In the genomic region with DNA sequence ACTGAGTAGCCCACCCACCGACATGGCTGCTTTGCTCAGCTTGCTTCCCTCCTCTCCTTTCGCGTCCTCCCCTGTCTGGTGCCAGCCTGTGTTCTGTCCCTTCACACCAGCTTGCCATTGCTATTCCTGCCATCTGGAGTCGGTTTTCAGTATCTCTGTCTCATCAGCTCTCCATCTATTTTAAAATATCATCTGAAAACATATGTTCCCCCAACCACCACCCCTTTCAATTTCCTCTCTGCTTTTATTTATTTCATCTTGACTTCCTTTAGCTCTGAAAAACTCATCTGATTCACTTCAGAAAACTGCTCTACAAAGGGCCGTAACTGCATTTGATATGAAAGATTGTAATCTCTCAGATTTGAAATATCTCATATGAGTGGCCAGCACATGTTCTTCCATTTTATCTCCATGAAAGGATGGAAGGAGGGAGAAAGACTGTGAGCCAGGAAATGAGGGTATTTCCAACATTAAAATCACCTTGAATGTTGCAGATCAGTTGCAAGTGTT, we compare ENCODE assay signal across 23 cellular contexts.
DNase-seq lines count a peak whose midpoint lies in the region; ATAC-seq, FAIRE-seq and TF ChIP-seq lines count a peak whose summit lies in the region.
"Had no signal": no experiment of that assay in that cellular context is flagged by ENCODE, and none has a peak within 500 bp of the region (broad histone marks: within the 10 kb centered on the region; RNA-seq: fewer than 3 reads in every experiment).

No MANE protein-coding gene starts in this region.

- H3K4me1 ChIP-seq in small intestine (ENCODE audit: control insufficient read depth in 2 of 2, insufficient read depth in 1 of 2, low read depth in 1 of 2, low read length in 1 of 2): no peaks in the 10 kb centered on the region
- no peaks in the 10 kb centered on the region for H3K4me1 ChIP-seq in left lung
- H3K4me1 ChIP-seq: gastrocnemius medialis, Peyer's patch, sigmoid colon had no signal

- ATAC-seq in SK-N-SH treated with all-trans-retinoic acid at 6 μM for 48 hours (peak; percentile 70), left lung (no peak)
- ATAC-seq: activated CD8-positive, alpha-beta T cell treated with anti-CD3 and anti-CD28 coated beads for 36 hours; gastrocnemius medialis; mucosa of descending colon; upper lobe of right lung had no signal

- no peak for FAIRE-seq in small intestine (lab: Jason Lieb, UNC)
- FAIRE-seq: pancreas had no signal

- in situ Hi-C loops in G401 (cut with HindIII; ENCODE audit: low sequenced_read_pairs): no loop called here

- DNase-seq in G401 (ENCODE audit: low spot score): peak; percentile 96
- DNase-seq in fibroblast of mammary gland (ENCODE audit: low read depth): peak; percentile 29
- DNase-seq in posterior cingulate gyrus: peak in 6 of 10 donors; percentile 27 to 87 (median 60)
- no peak for DNase-seq in AG20443 (ENCODE audit: low spot score)
- no peak for DNase-seq in T1000 (lab: John Stamatoyannopoulos, UW)
- no peak for DNase-seq in small intestine
- no peak for DNase-seq in left lung
- DNase-seq: activated CD4-positive, CD25-positive, alpha-beta regulatory T cell; activated CD8-positive, alpha-beta T cell treated with anti-CD3 and anti-CD28 coated beads for 36 hours; activated naive CD4-positive, alpha-beta T cell treated with anti-CD3 and anti-CD28 coated beads, Interleukin-2, amount 50 U/mL, for 16 hours; activated T-cell treated with anti-CD3 and anti-CD28 coated beads, Interleukin-2, amount 50 U/mL, for 24 hours; gastrocnemius medialis; HCEC 1CT; left cardiac atrium; mucosa of descending colon; pancreas; Peyer's patch; sigmoid colon; stimulated activated naive CD4-positive, alpha-beta T cell; upper lobe of right lung had no signal

- no peak overlapping the region for H3K4me3 ChIP-seq in fibroblast of mammary gland (ENCODE audit: control insufficient read depth, low read depth, low read length)
- no peak overlapping the region for H3K4me3 ChIP-seq in small intestine (ENCODE audit: low read depth in 1 of 2, low read length in 2 of 2)
- no peak overlapping the region for H3K4me3 ChIP-seq in left lung
- H3K4me3 ChIP-seq: gastrocnemius medialis, mucosa of descending colon, pancreas, Peyer's patch, sigmoid colon, SK-N-MC, upper lobe of right lung had no signal

- TF ChIP-seq CTCF in fibroblast of mammary gland (conservative IDR thresholded peaks at IDR 0.05; ENCODE audit: control insufficient read depth, insufficient read depth, low read depth, low read length) (no peak), left lung (IDR thresholded peaks at IDR 0.05) (no peak)

- no peaks in the 10 kb centered on the region for H3K27me3 ChIP-seq in small intestine (ENCODE audit: control insufficient read depth in 2 of 2, insufficient read depth in 2 of 2, low read length in 2 of 2)
- H3K27me3 ChIP-seq in left lung: no peaks in the 10 kb centered on the region
- H3K27me3 ChIP-seq: gastrocnemius medialis, pancreas, Peyer's patch, sigmoid colon, upper lobe of right lung had no signal

- H3K27ac ChIP-seq in small intestine (ENCODE audit: low read depth in 1 of 2, low read length in 1 of 2) (no peak overlapping the region), left lung (peak overlapping the region in 1 of 2 donors; percentile 63)
- H3K27ac ChIP-seq: C4-2B, gastrocnemius medialis, pancreas, Peyer's patch, sigmoid colon, SK-N-MC had no signal

- H3K9me3 ChIP-seq in small intestine (ENCODE audit: control insufficient read depth, low read depth) (no peaks in the 10 kb centered on the region), left lung (no peaks in the 10 kb centered on the region)
- H3K9me3 ChIP-seq: gastrocnemius medialis, mucosa of descending colon, pancreas, Peyer's patch, sigmoid colon, upper lobe of right lung had no signal

- H3K36me3 ChIP-seq in small intestine (ENCODE audit: control insufficient read depth in 2 of 2, insufficient read depth in 2 of 2, low read length in 2 of 2) (no peaks in the 10 kb centered on the region), left lung (no peaks in the 10 kb centered on the region)
- H3K36me3 ChIP-seq: gastrocnemius medialis, pancreas, Peyer's patch, sigmoid colon, upper lobe of right lung had no signal

- 78 to 88% (median 80%) methylated on average over 5 of the region's 5 CpGs for WGBS in small intestine, 3 donors

- intact Hi-C loops in posterior cingulate gyrus (cut with DNase I): no loop called here
- intact Hi-C loops in left lung (cut with DNase I): no loop called here

TF ChIP-seq in SK-N-SH treated with all-trans-retinoic acid at 6 μM for 48 hours, 23 proteins besides CTCF, POLR2A, EP300 and RAD21:
- TF ChIP-seq CSDC2 (CRISPR knock-in tag; IDR thresholded peaks at IDR 0.05) (no peak), TCF4 (CRISPR knock-in tag; IDR thresholded peaks at IDR 0.05; ENCODE audit: borderline replicate concordance) (peak; percentile 93), BACH2 (CRISPR knock-in tag; IDR thresholded peaks at IDR 0.05; ENCODE audit: borderline replicate concordance) (no peak), OSR1 (CRISPR knock-in tag; IDR thresholded peaks at IDR 0.05) (no peak), RARB (CRISPR knock-in tag; IDR thresholded peaks at IDR 0.05) (no peak), ZC3H10 (CRISPR knock-in tag; IDR thresholded peaks at IDR 0.05) (no peak), SNAI2 (CRISPR knock-in tag; IDR thresholded peaks at IDR 0.05) (peak; percentile 66; the same call in 1 of the 2 replicates), PPARA (CRISPR knock-in tag; IDR thresholded peaks at IDR 0.05; ENCODE audit: borderline replicate concordance) (0 out of 2 replicates have a peak, but pooled peaks have one; percentile 43), ARNTL (CRISPR knock-in tag; IDR thresholded peaks at IDR 0.05; ENCODE audit: borderline replicate concordance, low read depth) (no peak), ISL1 (CRISPR knock-in tag; IDR thresholded peaks at IDR 0.05) (peak; percentile 49)
- TF ChIP-seq, protein P1, sequence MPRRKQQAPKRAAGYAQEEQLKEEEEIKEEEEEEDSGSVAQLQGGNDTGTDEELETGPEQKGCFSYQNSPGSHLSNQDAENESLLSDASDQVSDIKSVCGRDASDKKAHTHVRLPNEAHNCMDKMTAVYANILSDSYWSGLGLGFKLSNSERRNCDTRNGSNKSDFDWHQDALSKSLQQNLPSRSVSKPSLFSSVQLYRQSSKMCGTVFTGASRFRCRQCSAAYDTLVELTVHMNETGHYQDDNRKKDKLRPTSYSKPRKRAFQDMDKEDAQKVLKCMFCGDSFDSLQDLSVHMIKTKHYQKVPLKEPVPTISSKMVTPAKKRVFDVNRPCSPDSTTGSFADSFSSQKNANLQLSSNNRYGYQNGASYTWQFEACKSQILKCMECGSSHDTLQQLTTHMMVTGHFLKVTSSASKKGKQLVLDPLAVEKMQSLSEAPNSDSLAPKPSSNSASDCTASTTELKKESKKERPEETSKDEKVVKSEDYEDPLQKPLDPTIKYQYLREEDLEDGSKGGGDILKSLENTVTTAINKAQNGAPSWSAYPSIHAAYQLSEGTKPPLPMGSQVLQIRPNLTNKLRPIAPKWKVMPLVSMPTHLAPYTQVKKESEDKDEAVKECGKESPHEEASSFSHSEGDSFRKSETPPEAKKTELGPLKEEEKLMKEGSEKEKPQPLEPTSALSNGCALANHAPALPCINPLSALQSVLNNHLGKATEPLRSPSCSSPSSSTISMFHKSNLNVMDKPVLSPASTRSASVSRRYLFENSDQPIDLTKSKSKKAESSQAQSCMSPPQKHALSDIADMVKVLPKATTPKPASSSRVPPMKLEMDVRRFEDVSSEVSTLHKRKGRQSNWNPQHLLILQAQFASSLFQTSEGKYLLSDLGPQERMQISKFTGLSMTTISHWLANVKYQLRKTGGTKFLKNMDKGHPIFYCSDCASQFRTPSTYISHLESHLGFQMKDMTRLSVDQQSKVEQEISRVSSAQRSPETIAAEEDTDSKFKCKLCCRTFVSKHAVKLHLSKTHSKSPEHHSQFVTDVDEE (CRISPR knock-in tag; IDR thresholded peaks at IDR 0.05): peak; percentile 66

Comparison
In these comparisons a context has a peak if more than half of its experiments do, and no peak if none do; other contexts are left out.
1. DNase-seq: peak in G401 (single experiment), fibroblast of mammary gland (single experiment) and posterior cingulate gyrus (6 of 10); none in AG20443 (single experiment), T1000 (single experiment), small intestine (single experiment) and left lung (0 of 2).